8 cellular contexts compared by ENCODE assay signal in the genomic region with DNA sequence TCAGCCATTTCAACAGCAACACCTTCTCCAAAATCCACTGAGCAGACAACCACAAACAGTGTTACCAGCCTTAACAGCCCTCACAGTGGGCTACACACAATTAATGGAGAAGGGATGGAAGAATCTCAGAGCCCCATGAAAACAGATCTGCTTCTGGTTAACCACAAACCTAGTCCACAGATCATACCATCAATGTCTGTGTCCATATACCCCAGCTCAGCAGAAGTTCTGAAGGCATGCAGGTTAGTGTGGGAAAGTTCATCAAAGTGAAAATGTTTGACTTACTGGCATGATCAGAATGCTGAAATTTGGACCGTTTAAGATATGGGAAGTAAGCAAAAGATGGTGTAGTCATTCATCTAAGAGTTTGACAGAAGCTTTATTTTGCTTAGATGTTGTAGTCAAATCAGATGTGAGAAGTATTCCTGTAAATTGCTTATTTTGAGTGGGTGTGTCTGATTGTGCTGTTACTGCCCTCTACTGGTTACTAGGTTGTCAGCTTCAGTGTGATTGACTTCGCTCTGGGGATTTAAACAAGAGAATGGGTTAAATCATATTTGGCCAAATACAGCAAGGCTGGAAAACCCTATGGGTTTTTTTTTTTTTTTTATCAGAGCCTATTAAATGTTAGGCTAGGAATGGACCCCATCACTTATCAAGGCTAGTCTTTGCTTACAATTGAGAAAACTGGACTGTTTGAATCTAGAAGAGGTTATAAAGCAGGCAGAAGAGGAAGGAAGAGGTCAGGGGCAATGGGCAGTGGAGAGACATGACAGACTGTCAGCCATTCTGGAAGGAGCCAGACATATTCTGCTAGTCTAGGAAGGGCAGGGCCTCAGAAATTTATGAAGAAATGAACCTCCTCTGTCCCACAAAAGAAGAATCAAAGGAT.
DNase-seq lines count a peak whose midpoint lies in the region; ATAC-seq and TF ChIP-seq lines count a peak whose summit lies in the region.

No MANE protein-coding gene starts in this region.

- no peaks in the 10 kb centered on the region for H3K27me3 ChIP-seq in Karpas-422 (ENCODE audit: low read length)
- H3K27me3 ChIP-seq in neural cell (ENCODE audit: insufficient read depth, low read depth, low read length) = no peaks in the 10 kb centered on the region

- peak; percentile 59 for TF ChIP-seq CTCF in neural cell (IDR thresholded peaks at IDR 0.05; ENCODE audit: poor library complexity, severe bottlenecking)

- H3K9me3 ChIP-seq in Karpas-422 (ENCODE audit: low read length) (no peaks in the 10 kb centered on the region), neural cell (ENCODE audit: low read length) (no peaks in the 10 kb centered on the region)

- peak overlapping the region in 1 of 3 donors; percentile 42 for H3K4me3 Mint-ChIP-seq in T-cell

- H3F3A ChIP-seq in neural cell (ENCODE audit: insufficient read depth, low read length, poor library complexity, severe bottlenecking) = no peaks in the 10 kb centered on the region

- peaks cover 65 to 78% (median 70%) of the 10 kb centered on the region in 3 donors for H3K4me1 Mint-ChIP-seq in T-cell

- peak; percentile 45 to 62 (median 57) for ATAC-seq in T-cell (replicated peaks in 1 of 4)
- no peak for ATAC-seq in HG02798 (IDR thresholded peaks at IDR 0.05; ENCODE audit: poor library complexity, unreplicated experiment)

- H3K36me3 Mint-ChIP-seq in T-cell = peaks cover 20% of the 10 kb centered on the region

- no peak overlapping the region for H3K27ac ChIP-seq in Karpas-422 (ENCODE audit: low read length)
- H3K27ac ChIP-seq in neural cell (ENCODE audit: low read length) = no peak overlapping the region

- no peaks in the 10 kb centered on the region for H3K27me3 Mint-ChIP-seq in T-cell

- no peaks in the 10 kb centered on the region for H3K9me3 Mint-ChIP-seq in T-cell

- H3K79me2 ChIP-seq in Karpas-422 (ENCODE audit: low read length) (peaks cover 64% of the 10 kb centered on the region), neural cell (replicated peaks; ENCODE audit: insufficient read depth, low read length) (no peaks in the 10 kb centered on the region)

- DNase-seq in A172 (ENCODE audit: low spot score) (peak; percentile 51), ELF-1 (ENCODE audit: low read depth, low spot score) (peak; percentile 36), Karpas-422 (peak; percentile 81), T-cell (peak in 3 of 34 experiments; percentile 3 to 21 (median 6)), erythroblast (lab: John Stamatoyannopoulos, UW) (peak; percentile 59 to 74), GF-D8 (lab: John Stamatoyannopoulos, UW) (no peak)

- H3K9ac ChIP-seq in Karpas-422 (ENCODE audit: low read length) = no peak overlapping the region
- H3K9ac ChIP-seq in neural cell (ENCODE audit: low read length) = no peak overlapping the region

- peaks cover 17% of the 10 kb centered on the region for H3K4me1 ChIP-seq in Karpas-422 (ENCODE audit: low read length)

- H2AFZ ChIP-seq in Karpas-422 (ENCODE audit: low read length) = no peak overlapping the region
- no peak overlapping the region for H2AFZ ChIP-seq in neural cell (ENCODE audit: low read depth, low read length)

- H3K36me3 ChIP-seq in Karpas-422 (ENCODE audit: insufficient read depth, low read length) (peaks cover 14% of the 10 kb centered on the region; the same call in 1 of the 2 replicates), neural cell (ENCODE audit: insufficient read depth, low read length) (no peaks in the 10 kb centered on the region)

- H3K9me2 ChIP-seq in Karpas-422 (replicated peaks; ENCODE audit: insufficient read depth, low read length) = no peaks in the 10 kb centered on the region
- H3K9me2 ChIP-seq in neural cell (ENCODE audit: insufficient read depth, low read length) = no peaks in the 10 kb centered on the region

- no peak for TF ChIP-seq EP300 in neural cell (conservative IDR thresholded peaks at IDR 0.05; ENCODE audit: poor library complexity, severe bottlenecking)

- H4K20me1 ChIP-seq in Karpas-422 (ENCODE audit: insufficient read depth, low read depth, low read length) (no peaks in the 10 kb centered on the region), neural cell (ENCODE audit: insufficient read depth) (no peaks in the 10 kb centered on the region)

- CTCF ChIA-PET in T-cell (lab: Charles Lee) = interaction anchor here (0.5 to 1.5 kb wide), 15 partner anchors 8 to 1112 kb away, joined by 3 to 6 read pairs (median 3); partner anchors contain the start of gene KDM6A (in 1 of the 2)

- no peak for TF ChIP-seq POLR2A in erythroblast (IDR thresholded peaks at IDR 0.05; ENCODE audit: low read length)

- peak overlapping the region; percentile 66 to 78 for H3K27ac Mint-ChIP-seq in T-cell

- POLR2A ChIA-PET in T-cell (lab: Charles Lee) = interaction anchor here in 1 of 2 donors (0.6 kb wide), 1 partner anchor 311 kb away, joined by 3 read pairs; no protein-coding TSS in a partner anchor

- TF ChIP-seq RAD21 in neural cell (conservative IDR thresholded peaks at IDR 0.05) = peak; percentile 59

- H3K4me2 ChIP-seq in Karpas-422 (ENCODE audit: low read depth, low read length, poor library complexity, severe bottlenecking) (no peak overlapping the region), neural cell (ENCODE audit: low read length) (no peak overlapping the region)

- H3K4me3 ChIP-seq in Karpas-422 (ENCODE audit: low read length) (no peak overlapping the region), neural cell (ENCODE audit: low read length) (no peak overlapping the region)

TF ChIP-seq in neural cell, 6 proteins besides CTCF, POLR2A, EP300 and RAD21:
- no peak for TF ChIP-seq TAF1 (IDR thresholded peaks at IDR 0.05; ENCODE audit: low read depth)
- peak; percentile 47 for TF ChIP-seq SMC3 (conservative IDR thresholded peaks at IDR 0.05; ENCODE audit: poor library complexity)
- TF ChIP-seq POLR2AphosphoS5 (IDR thresholded peaks at IDR 0.05) = no peak
- TF ChIP-seq EZH2 (IDR thresholded peaks at IDR 0.05; ENCODE audit: borderline replicate concordance, insufficient read depth, low read length, poor library complexity, severe bottlenecking) = no peak
- TF ChIP-seq MXI1 (conservative IDR thresholded peaks at IDR 0.05; ENCODE audit: poor library complexity, severe bottlenecking) = no peak
- no peak for TF ChIP-seq REST (IDR thresholded peaks at IDR 0.05; ENCODE audit: borderline replicate concordance)
